Comparison of ENCODE assay signal across 9 cellular contexts in the genomic region with DNA sequence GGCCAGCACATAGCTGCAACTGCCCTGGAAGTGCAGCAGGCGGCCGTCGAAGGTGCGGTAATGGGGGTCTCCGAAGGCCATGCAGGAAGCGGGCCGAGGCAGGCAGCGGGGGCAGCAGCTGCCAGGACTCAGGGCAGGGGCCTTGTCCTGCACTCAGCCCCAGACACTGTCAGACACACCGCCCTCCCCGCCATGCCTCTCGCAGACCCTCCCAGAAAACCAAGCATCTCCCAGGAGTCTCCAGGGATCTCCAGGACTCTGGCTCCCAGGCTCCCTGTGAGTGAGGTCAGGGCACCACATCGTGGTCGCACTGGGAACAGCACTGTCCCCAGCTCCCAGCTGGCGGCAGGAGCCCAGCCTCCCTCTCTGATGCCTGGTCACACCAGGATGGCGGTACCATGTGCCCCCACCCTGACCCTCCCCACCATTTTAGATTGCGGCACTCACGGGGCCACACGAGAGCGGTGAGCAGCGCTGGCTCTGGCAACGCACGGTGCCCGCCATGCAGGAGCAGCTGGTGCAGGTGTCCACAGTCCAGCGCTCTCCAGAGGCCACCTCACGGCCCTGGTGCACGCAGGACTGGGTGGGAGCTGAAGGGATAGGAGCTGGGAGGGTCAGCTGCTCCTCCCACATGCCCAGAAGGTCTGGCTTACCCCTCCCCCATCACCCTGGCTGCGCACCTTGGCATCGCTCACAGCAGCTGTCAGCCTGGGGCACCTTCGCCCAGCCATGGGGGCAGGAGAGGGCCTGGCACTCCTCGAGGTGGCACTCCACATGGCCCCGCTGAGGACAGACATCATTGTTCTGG. TPM values are rescaled to one million over a fixed set of nuclear protein-coding genes. Genes with fewer than 3 reads are reported as not detected.
A peak's percentile ranks its signal among the peaks of the same experiment; 100 is the strongest.
DNase-seq lines count a peak whose midpoint lies in the region; ATAC-seq and TF ChIP-seq lines count a peak whose summit lies in the region.
"Had no signal": no experiment of that assay in that cellular context is flagged by ENCODE, and none has a peak within 500 bp of the region (broad histone marks: within the 10 kb centered on the region; RNA-seq: fewer than 3 reads in every experiment).

No MANE protein-coding gene starts in this region.

- H3K4me1 ChIP-seq in HEK293 (ENCODE audit: control insufficient read depth, insufficient read depth, low read length): no peaks in the 10 kb centered on the region

- no peaks in the 10 kb centered on the region for H3K4me1 Mint-ChIP-seq in endothelial cell (ENCODE audit: unreplicated experiment)

- peak; percentile 83 for DNase-seq in Ammon's horn (ENCODE audit: low spot score)
- peak; percentile 50 for DNase-seq in OCI-M1 (lab: John Stamatoyannopoulos, UW)
- DNase-seq in endothelial cell (ENCODE audit: low spot score): peak; percentile 80
- peak; percentile 64 for DNase-seq in mucosa of gallbladder (ENCODE audit: low spot score)
- DNase-seq in NK-92 treated with Interleukin-12 subunit alpha and Interleukin-12 subunit beta, amount 100 ng/mL, for 24 hours (lab: John Stamatoyannopoulos, UW): no peak

- H3K4me3 ChIP-seq in HEK293 (ENCODE audit: low read depth, low read length): no peak overlapping the region

- H3K36me3 ChIP-seq in HEK293 (ENCODE audit: control insufficient read depth in 2 of 2, insufficient read depth in 1 of 2, low read length in 2 of 2): no peaks in the 10 kb centered on the region

- no peaks in the 10 kb centered on the region for H3K9me3 ChIP-seq in HEK293 (ENCODE audit: control insufficient read depth, insufficient read depth, low read depth, low read length)

- H3K36me3 Mint-ChIP-seq in endothelial cell (ENCODE audit: low read depth, unreplicated experiment): no peaks in the 10 kb centered on the region

- no peak overlapping the region for H3K27ac ChIP-seq in HEK293 (ENCODE audit: extremely low read depth, low read depth, low read length)

- peaks cover 7% of the 10 kb centered on the region for H3K27me3 Mint-ChIP-seq in endothelial cell (ENCODE audit: unreplicated experiment)
- H3K27me3 Mint-ChIP-seq: stimulated activated naive CD8-positive, alpha-beta T cell treated with anti-CD3 and anti-CD28 coated beads, Interleukin-15, Interleukin-2, amounts not matched to agents 100 ng/mL and 50 ng/mL, for 24 hours had no signal

- H3K4me3 Mint-ChIP-seq in endothelial cell (ENCODE audit: unreplicated experiment): no peak overlapping the region
- H3K4me3 Mint-ChIP-seq: stimulated activated naive CD8-positive, alpha-beta T cell treated with anti-CD3 and anti-CD28 coated beads, Interleukin-15, Interleukin-2, amounts not matched to agents 100 ng/mL and 50 ng/mL, for 24 hours had no signal

- no peaks in the 10 kb centered on the region for H3K9me3 Mint-ChIP-seq in endothelial cell (ENCODE audit: unreplicated experiment)
- H3K9me3 Mint-ChIP-seq: stimulated activated naive CD8-positive, alpha-beta T cell treated with anti-CD3 and anti-CD28 coated beads, Interleukin-15, Interleukin-2, amounts not matched to agents 100 ng/mL and 50 ng/mL, for 24 hours had no signal

- TF ChIP-seq CTCF in HEK293 (tag by site-specific recombination; IDR thresholded peaks at IDR 0.05) (peak; percentile 92), endothelial cell (IDR thresholded peaks at IDR 0.05; ENCODE audit: unreplicated experiment) (peak; percentile 35)

- H3K27ac Mint-ChIP-seq in endothelial cell (ENCODE audit: unreplicated experiment): no peak overlapping the region
- H3K27ac Mint-ChIP-seq: stimulated activated naive CD8-positive, alpha-beta T cell treated with anti-CD3 and anti-CD28 coated beads, Interleukin-15, Interleukin-2, amounts not matched to agents 100 ng/mL and 50 ng/mL, for 24 hours had no signal

- ATAC-seq in GM18520 (IDR thresholded peaks at IDR 0.05; ENCODE audit: unreplicated experiment): no peak
- no peak for ATAC-seq in GM21390 (IDR thresholded peaks at IDR 0.05; ENCODE audit: unreplicated experiment)

- POLR2A ChIA-PET in HEK293 (lab: Yijun Ruan, JAX): interaction anchor here (0.7 to 1.6 kb wide), 2 partner anchors 17 to 19 kb away, joined by 4 to 6 read pairs; partner anchors contain the start of gene ATP6V1F

- CTCF ChIA-PET in HEK293 (lab: Yijun Ruan, JAX): interaction anchor here (0.6 to 7.0 kb wide), 27 partner anchors 8 to 592 kb away, joined by 3 to 85 read pairs (median 3); partner anchors contain the start of gene ATP6V1F

TF ChIP-seq in HEK293, 187 proteins besides CTCF, POLR2A, EP300 and RAD21 (continues in another document):
- no peak for TF ChIP-seq PRDM1 (tag by site-specific recombination; IDR thresholded peaks at IDR 0.05)
- TF ChIP-seq IKZF3 (tag by site-specific recombination; IDR thresholded peaks at IDR 0.05): peak; percentile 98
- no peak for TF ChIP-seq ZNF785 (tag by site-specific recombination; IDR thresholded peaks at IDR 0.05)
- TF ChIP-seq ZNF488 (tag by site-specific recombination; IDR thresholded peaks at IDR 0.05): no peak
- TF ChIP-seq GLIS1 (tag by site-specific recombination; IDR thresholded peaks at IDR 0.05): peak; percentile 41; the same call in 1 of the 2 replicates
- TF ChIP-seq ZNF518A (tag by site-specific recombination; conservative IDR thresholded peaks at IDR 0.05; ENCODE audit: low read depth): no peak
- no peak for TF ChIP-seq ZXDB (tag by site-specific recombination; IDR thresholded peaks at IDR 0.05)
- TF ChIP-seq BCL6B (tag by site-specific recombination; IDR thresholded peaks at IDR 0.05): no peak
- no peak for TF ChIP-seq ZNF138 (tag by site-specific recombination; IDR thresholded peaks at IDR 0.05; ENCODE audit: borderline replicate concordance)

RNA-seq across cellular contexts. Expression of gene ATP6V1F, which starts 17.5 kb away (rescaled TPM):
- total RNA-seq in endothelial cell (ENCODE audit: unreplicated experiment) (132 TPM), mucosa of gallbladder (118 TPM)

RNA-seq across cellular contexts. Expression of gene KCP, which starts 30.4 kb away (rescaled TPM):
- 4.3 TPM for total RNA-seq in endothelial cell (ENCODE audit: unreplicated experiment)
- 5.2 TPM for total RNA-seq in mucosa of gallbladder

RNA-seq across cellular contexts. Expression of gene FLNC, which starts 49.9 kb away (rescaled TPM):
- total RNA-seq in endothelial cell (ENCODE audit: unreplicated experiment): 7.7 TPM
- 236 TPM for total RNA-seq in mucosa of gallbladder

RNA-seq across cellular contexts. Expression of gene IRF5, which starts 57.6 kb away (rescaled TPM):
- total RNA-seq in endothelial cell (ENCODE audit: unreplicated experiment) (3.9 TPM), mucosa of gallbladder (18.8 TPM)

Comparison
In these comparisons a context has a peak if more than half of its experiments do, and no peak if none do; other contexts are left out.
1. RNA of gene FLNC, which starts 49.9 kb away (total RNA-seq): 236 TPM in mucosa of gallbladder (single experiment); 7.7 TPM in endothelial cell (single experiment); every median in the first group is over 10 times any median in the second.